9 cellular contexts compared by ENCODE assay signal in genomic region chr12:124861898-124862676, GRCh38. TPM values are rescaled to one million over a fixed set of nuclear protein-coding genes. Genes with fewer than 3 reads are reported as not detected.
DNase-seq lines count a peak whose midpoint lies in the region; ATAC-seq, FAIRE-seq and TF ChIP-seq lines count a peak whose summit lies in the region.
"Had no signal": no experiment of that assay in that cellular context is flagged by ENCODE, and none has a peak within 500 bp of the region (broad histone marks: within the 10 kb centered on the region; RNA-seq: fewer than 3 reads in every experiment).

No MANE protein-coding gene starts in this region.

- CTCF ChIA-PET in GM12878 (lab: Yijun Ruan, JAX): interaction anchor here (0.5 to 5.5 kb wide), 9 partner anchors 9 to 1968 kb away, joined by 3 to 48 read pairs (median 5); no protein-coding TSS in a partner anchor

- in situ Hi-C loops in GM12878 (cut with MboI): no loop called here

- peak; percentile 40 for ATAC-seq in GM18502 (IDR thresholded peaks at IDR 0.05; ENCODE audit: poor library complexity, unreplicated experiment)
- peak; percentile 56 for ATAC-seq in GM12878
- ATAC-seq in left colon: no peak

- H3K27me3 Mint-ChIP-seq in neural crest cell (ENCODE audit: low read depth): peaks cover 9% of the 10 kb centered on the region

- no peak for DNase-seq in HL-60 (ENCODE audit: low read depth in 1 of 2, low spot score in 1 of 2)
- DNase-seq in GM12878 (ENCODE audit: low read depth, low spot score): peak; percentile 24
- DNase-seq in neural crest cell (ENCODE audit: low read depth, low spot score): no peak
- no peak for DNase-seq in cortex of kidney (lab: John Stamatoyannopoulos, UW)
- no peak for DNase-seq in left colon
- DNase-seq in HCEC 1CT: no peak
- DNase-seq in NCI-H2227 (lab: John Stamatoyannopoulos, UW; ENCODE audit: unreplicated experiment): no peak
- DNase-seq: NCI-H1105 treated with DMSO at 0.1 percent for 48 hours had no signal

- SMC1A ChIA-PET in GM12878 (lab: Charles Lee; ENCODE audit: uncharacterized antibody, unreplicated experiment): interaction anchor here (0.8 to 4.2 kb wide), 13 partner anchors 23 to 87 kb away, joined by 3 to 21 read pairs (median 7); no protein-coding TSS in a partner anchor

- H3K79me2 ChIP-seq in GM12878 (ENCODE audit: control insufficient read depth, insufficient read depth, low read length): peaks cover 60% of the 10 kb centered on the region

- TF ChIP-seq POLR2A in GM12878 (IDR thresholded peaks at IDR 0.05; ENCODE audit: low read depth, low read length): peak; percentile 24; the same call in 1 of the 2 replicates

- RAD21 ChIA-PET in GM12878 (lab: Charles Lee; ENCODE audit: unreplicated experiment): interaction anchor here (0.7 to 6.3 kb wide), 15 partner anchors 12 to 88 kb away, joined by 3 to 46 read pairs (median 5); partner anchors contain the start of gene UBC

- TF ChIP-seq RAD21 in GM12878 (IDR thresholded peaks at IDR 0.05; ENCODE audit: insufficient read depth, low read depth, low read length): no peak

- peak overlapping the region; percentile 78 for H3K9ac ChIP-seq in GM12878 (ENCODE audit: control insufficient read depth, insufficient read depth, low read length)

- H3K4me3 Mint-ChIP-seq in neural crest cell: peak overlapping the region; percentile 90

- BruUV-seq in GM12878 (replicated peaks; lab: Mats Ljungman, UMichigan): TSS peak; percentile 61

- no peaks in the 10 kb centered on the region for H4K20me1 ChIP-seq in GM12878 (ENCODE audit: control insufficient read depth, insufficient read depth)

- H3K36me3 ChIP-seq in GM12878 (ENCODE audit: control insufficient read depth in 2 of 2, insufficient read depth in 2 of 2, low read length in 1 of 2): no peaks in the 10 kb centered on the region; a peak in 2 of 4 replicates

- peak overlapping the region; percentile 92 for H3K4me2 ChIP-seq in GM12878 (ENCODE audit: control insufficient read depth, insufficient read depth)

- peaks cover 47% of the 10 kb centered on the region for H3K4me1 Mint-ChIP-seq in neural crest cell

- no peaks in the 10 kb centered on the region for H3K9me3 ChIP-seq in GM12878 (replicated peaks; ENCODE audit: control insufficient read depth, insufficient read depth, low read length)

- TF ChIP-seq EP300 in GM12878 (IDR thresholded peaks at IDR 0.05; ENCODE audit: borderline replicate concordance in 1 of 2, control insufficient read depth in 1 of 2, low read depth in 2 of 2, low read length in 2 of 2): no peak

- H3K27me3 ChIP-seq in HL-60 (ENCODE audit: insufficient read depth, poor library complexity, severe bottlenecking): no peaks in the 10 kb centered on the region
- H3K27me3 ChIP-seq in GM12878 (replicated peaks in 1 of 2; ENCODE audit: control insufficient read depth in 2 of 2, insufficient read depth in 2 of 2, low read length in 1 of 2): no peaks in the 10 kb centered on the region

- TF ChIP-seq CTCF in HL-60 (IDR thresholded peaks at IDR 0.05; ENCODE audit: insufficient read depth, low read length): no peak
- no peak for TF ChIP-seq CTCF in GM12878 (IDR thresholded peaks at IDR 0.05 in 2 of 3, conservative IDR thresholded peaks at IDR 0.05 in 1 of 3; ENCODE audit: control insufficient read depth in 2 of 3, extremely low read depth in 1 of 3, insufficient read depth in 1 of 3, low read depth in 3 of 3, low read length in 3 of 3)
- no peak for TF ChIP-seq CTCF in neural crest cell (conservative IDR thresholded peaks at IDR 0.05)

- H3K27ac ChIP-seq in HL-60 (replicated peaks) (peak overlapping the region; percentile 82; the same call in 1 of the 2 replicates), GM12878 (ENCODE audit: control insufficient read depth, insufficient read depth) (peak overlapping the region; percentile 80)

- H3K4me3 ChIP-seq in HL-60 (replicated peaks; ENCODE audit: insufficient read depth, low read length): peak overlapping the region; percentile 75
- H3K4me3 ChIP-seq in GM12878: peak overlapping the region; percentile 97

- peaks cover 3% of the 10 kb centered on the region for H3K36me3 Mint-ChIP-seq in neural crest cell (ENCODE audit: low read depth)

- POLR2A ChIA-PET in GM12878 (lab: Charles Lee): interaction anchor here (0.7 to 3.4 kb wide), 10 partner anchors 9 to 88 kb away, joined by 3 to 20 read pairs (median 4); partner anchors contain the start of gene UBC

- H3K9me3 Mint-ChIP-seq in neural crest cell: no peaks in the 10 kb centered on the region

- peaks cover 8% of the 10 kb centered on the region for H3K4me1 ChIP-seq in GM12878 (ENCODE audit: control insufficient read depth, insufficient read depth, low read length)

- intact Hi-C loops in GM12878 (cut with micrococcal nuclease; ENCODE audit: unreplicated experiment) (loop anchor here (1.0 to 2.0 kb wide), 3 partner anchors 37 to 88 kb away; no protein-coding TSS in a partner anchor), left colon (cut with DNase I, micrococcal nuclease) (no loop called here)

- no peak overlapping the region for H2AFZ ChIP-seq in GM12878 (ENCODE audit: control insufficient read depth, low read depth, low read length)

- 3% methylated on average over 8 of the region's 8 CpGs for WGBS in GM12878 (ENCODE audit: insufficient coverage, insufficient replicate concordance, low lambda C conversion rate, missing lambda C conversion rate)

- FAIRE-seq in GM12878 (lab: Jason Lieb, UNC): peak; percentile 73

- H3K27ac Mint-ChIP-seq in neural crest cell (ENCODE audit: unreplicated experiment): no peak overlapping the region

TF ChIP-seq in GM12878, 131 proteins besides CTCF, POLR2A, EP300 and RAD21 (continues in another document):
- TF ChIP-seq EZH2 (IDR thresholded peaks at IDR 0.05; ENCODE audit: borderline replicate concordance, control insufficient read depth, low read depth, low read length) (no peak), YY1 (IDR thresholded peaks at IDR 0.05; ENCODE audit: low read depth, low read length) (0 out of 2 replicates have a peak, but pooled peaks have one; percentile 42), KLF5 (IDR thresholded peaks at IDR 0.05; ENCODE audit: partially characterized antibody) (no peak), PAX8 (IDR thresholded peaks at IDR 0.05) (no peak), SPI1 (IDR thresholded peaks at IDR 0.05; ENCODE audit: borderline replicate concordance, insufficient read depth, low read depth, low read length) (no peak), CREB1 (IDR thresholded peaks at IDR 0.05; ENCODE audit: low read depth) (no peak), NRF1 (conservative IDR thresholded peaks at IDR 0.05; ENCODE audit: low read depth, low read length) (no peak), CEBPB (IDR thresholded peaks at IDR 0.05; ENCODE audit: borderline replicate concordance in 1 of 2, low read depth in 2 of 2, low read length in 2 of 2) (no peak), HSF1 (IDR thresholded peaks at IDR 0.05; ENCODE audit: low read depth, low read length) (no peak)

RNA-seq across cellular contexts. Expression of gene SCARB1, which starts 1.6 kb away (rescaled TPM):
- 359 and 403 TPM in 2 replicates for total RNA-seq in GM12878 (2013; cell fraction: nucleolus; rRNA removed)
- 46.5 and 51.4 TPM in 2 replicates for total RNA-seq in GM12878 (2014; rRNA removed)
- 27.9 and 29.9 TPM in 2 replicates for total RNA-seq in GM12878 (2014; rRNA removed; fragmentation: Illumina TruSeq; extraction: Trizol)
- 102 and 104 TPM in 2 replicates for total RNA-seq in GM12878 (2021)
- polyA plus RNA-seq in GM12878 (2011; ENCODE audit: low read depth): 27.3 TPM
- 50.6 and 89.3 TPM in 2 replicates for polyA plus RNA-seq in GM12878 (2011; rRNA removed)
- 131 and 137 TPM in 2 replicates for polyA plus RNA-seq in GM12878 (2011; cell fraction: cytosol; rRNA removed)
- polyA plus RNA-seq in GM12878 (2011; cell fraction: nucleus; rRNA removed): 542 and 556 TPM in 2 replicates
- 61.4 and 89.0 TPM in 2 replicates for polyA plus RNA-seq in GM12878 (2012)
- 66.0 and 78.8 TPM in 2 replicates for polyA plus RNA-seq in GM12878 (2014; fragmentation: Illumina TruSeq; extraction: Trizol)
- polyA plus RNA-seq in GM12878 (2014; fragmentation: Nextera tagmentation; extraction: Ambion mirVana): 1 to 10 TPM in 1 of 2 experiments, under 1 TPM in 1; 0.34 to 3.3 TPM
- 81.4 and 89.5 TPM in 2 replicates for polyA plus RNA-seq in GM12878 (2014; rRNA removed)
- polyA plus RNA-seq in GM12878 (2016; fragmentation: Nextera tagmentation; extraction: Ambion mirVana): 10 to 100 TPM; 62.8 to 63.3 TPM
- 89.0 and 116 TPM in 2 replicates for polyA minus RNA-seq in GM12878 (2011; rRNA and poly(A)+ RNA removed)
- polyA minus RNA-seq in GM12878 (2011; cell fraction: cytosol; rRNA and poly(A)+ RNA removed): 31.7 and 37.7 TPM in 2 replicates
- polyA minus RNA-seq in GM12878 (2011; cell fraction: nucleus; rRNA and poly(A)+ RNA removed): 70.1 and 83.4 TPM in 2 replicates
- 50.9 and 54.8 TPM in 2 replicates for total RNA-seq in neural crest cell
- total RNA-seq in left colon: 10 to 100 TPM; 39.1 to 66.1 TPM

RNA-seq across cellular contexts. Expression of gene UBC, which starts 52.4 kb away (rescaled TPM):
- total RNA-seq in GM12878 (2013; cell fraction: nucleolus; rRNA removed): 329 and 366 TPM in 2 replicates
- 883 and 944 TPM in 2 replicates for total RNA-seq in GM12878 (2014; rRNA removed)
- total RNA-seq in GM12878 (2014; rRNA removed; fragmentation: Illumina TruSeq; extraction: Trizol): 816 and 821 TPM in 2 replicates
- 736 and 799 TPM in 2 replicates for total RNA-seq in GM12878 (2021)
- 1,550 TPM for polyA plus RNA-seq in GM12878 (2011; ENCODE audit: low read depth)
- 1,270 and 1,666 TPM in 2 replicates for polyA plus RNA-seq in GM12878 (2011; rRNA removed)
- 1,638 and 1,774 TPM in 2 replicates for polyA plus RNA-seq in GM12878 (2011; cell fraction: cytosol; rRNA removed)
- polyA plus RNA-seq in GM12878 (2011; cell fraction: nucleus; rRNA removed): 1,319 and 1,377 TPM in 2 replicates
- polyA plus RNA-seq in GM12878 (2012): 962 and 1,441 TPM in 2 replicates
- 973 and 1,123 TPM in 2 replicates for polyA plus RNA-seq in GM12878 (2014; fragmentation: Illumina TruSeq; extraction: Trizol)
- 1,000 to 10,000 TPM in 1 of 2 experiments, 100 to 1,000 TPM in 1; 785 to 1,214 TPM for polyA plus RNA-seq in GM12878 (2014; fragmentation: Nextera tagmentation; extraction: Ambion mirVana)
- polyA plus RNA-seq in GM12878 (2014; rRNA removed): 610 and 653 TPM in 2 replicates
- 100 to 1,000 TPM; 866 to 909 TPM for polyA plus RNA-seq in GM12878 (2016; fragmentation: Nextera tagmentation; extraction: Ambion mirVana)
- 980 and 1,147 TPM in 2 replicates for polyA minus RNA-seq in GM12878 (2011; rRNA and poly(A)+ RNA removed)
- 232 and 279 TPM in 2 replicates for polyA minus RNA-seq in GM12878 (2011; cell fraction: cytosol; rRNA and poly(A)+ RNA removed)
- 143 and 182 TPM in 2 replicates for polyA minus RNA-seq in GM12878 (2011; cell fraction: nucleus; rRNA and poly(A)+ RNA removed)
- total RNA-seq in neural crest cell: 673 and 687 TPM in 2 replicates
- 1,000 to 10,000 TPM; 1,187 to 1,359 TPM for total RNA-seq in left colon
